13 cellular contexts compared by ENCODE assay signal in the genomic region with DNA sequence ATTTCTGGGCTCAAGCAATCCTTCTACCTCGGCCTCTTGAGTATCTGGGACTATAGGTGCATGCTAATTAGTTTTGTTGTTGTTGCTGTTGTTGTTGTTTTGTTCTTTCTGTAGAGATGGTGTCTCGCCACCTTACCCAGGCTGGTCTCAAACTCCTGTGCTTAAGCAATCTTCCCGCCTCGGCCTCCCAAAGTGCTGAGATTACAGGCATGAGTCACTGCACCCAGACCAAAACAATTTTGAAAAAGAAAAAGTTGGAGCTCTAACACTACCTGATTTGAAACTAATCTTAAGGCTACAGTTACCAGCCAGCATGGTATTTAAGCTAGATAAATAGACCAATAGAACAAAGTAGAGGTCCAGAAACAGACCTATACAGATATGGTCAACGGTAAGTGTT. TPM values are rescaled to one million over a fixed set of nuclear protein-coding genes. Genes with fewer than 3 reads are reported as not detected.
DNase-seq lines count a peak whose midpoint lies in the region; ATAC-seq and TF ChIP-seq lines count a peak whose summit lies in the region.
"Had no signal": no experiment of that assay in that cellular context is flagged by ENCODE, and none has a peak within 500 bp of the region (broad histone marks: within the 10 kb centered on the region; RNA-seq: fewer than 3 reads in every experiment).

No MANE protein-coding gene starts in this region.

- no peak overlapping the region for H2AK5ac ChIP-seq in trophoblast cell (ENCODE audit: low read length)

- DNase-seq in GM04504 (ENCODE audit: low read depth) (peak; percentile 9), PC-3 (no peak), choroid plexus epithelial cell (ENCODE audit: low read depth) (peak; percentile 73), trophoblast cell (peak; percentile 37 to 69), hypothalamus (lab: John Stamatoyannopoulos, UW) (no peak), left colon (no peak)
- DNase-seq: activated naive CD4-positive, alpha-beta T cell treated with Interleukin-2 at 50 U/mL for 16 hours; CD8-positive, alpha-beta T cell; cortex of kidney; left cardiac atrium had no signal

- peaks cover 3% of the 10 kb centered on the region for H3F3A ChIP-seq in PC-3 (ENCODE audit: low read length, unreplicated experiment)

- no peak overlapping the region for H3K4ac ChIP-seq in trophoblast cell (ENCODE audit: low read depth, low read length)

- no peaks in the 10 kb centered on the region for H3K9me3 ChIP-seq in PC-3 (ENCODE audit: low read length)
- H3K9me3 ChIP-seq in trophoblast cell (ENCODE audit: insufficient read depth, low read depth, low read length) = no peaks in the 10 kb centered on the region

- H4K8ac ChIP-seq in trophoblast cell (ENCODE audit: low read depth, low read length) = no peak overlapping the region

- no peak overlapping the region for H2BK5ac ChIP-seq in trophoblast cell (ENCODE audit: low read depth, low read length, poor library complexity)

- H3K9me2 ChIP-seq in PC-3 (replicated peaks; ENCODE audit: low read length) = no peaks in the 10 kb centered on the region

- H2BK120ac ChIP-seq in trophoblast cell (ENCODE audit: insufficient read depth, low read length, poor library complexity) = no peak overlapping the region

- H3K4me2 ChIP-seq in PC-3 (ENCODE audit: low read length) = no peak overlapping the region
- no peak overlapping the region for H3K4me2 ChIP-seq in trophoblast cell (ENCODE audit: low read length)

- H3K4me1 ChIP-seq in PC-3 (ENCODE audit: insufficient read depth, low read length) (peaks cover 20% of the 10 kb centered on the region), trophoblast cell (ENCODE audit: control insufficient read depth in 1 of 2, insufficient read depth in 2 of 2, low read length in 2 of 2) (peaks cover 5 to 11% of the 10 kb centered on the region in 2 experiments)

- ATAC-seq in PC-3 = 0 out of 2 replicates have a peak, but pooled peaks have one; percentile 9
- ATAC-seq in GM21737 (IDR thresholded peaks at IDR 0.05; ENCODE audit: unreplicated experiment) = no peak
- no peak for ATAC-seq in HG03460 (IDR thresholded peaks at IDR 0.05; ENCODE audit: unreplicated experiment)
- no peak for ATAC-seq in left colon
- ATAC-seq: CD8-positive, alpha-beta T cell; natural killer cell treated with Interleukin-12 subunit alpha and Interleukin-12 subunit beta and Interleukin-15 and Interleukin-18, amount 100 ng/mL, for 72 hours had no signal

- POLR2A ChIA-PET in PC-3 (lab: Charles Lee; ENCODE audit: unreplicated experiment) = no interaction called here

- H4K20me1 ChIP-seq in PC-3 (ENCODE audit: low read length) = peaks cover 17% of the 10 kb centered on the region

- H3K9ac ChIP-seq in PC-3 (ENCODE audit: low read length) = no peak overlapping the region
- H3K9ac ChIP-seq in trophoblast cell (ENCODE audit: low read length) = no peak overlapping the region

- peaks cover 11% of the 10 kb centered on the region for H3K36me3 ChIP-seq in PC-3 (ENCODE audit: low read depth, low read length)
- H3K36me3 ChIP-seq in trophoblast cell (ENCODE audit: control insufficient read depth in 1 of 2, insufficient read depth in 2 of 2, low read length in 2 of 2) = no peaks in the 10 kb centered on the region

- no CpG with 5 or more reads among the region's 5 CpGs for WGBS in trophoblast cell (ENCODE audit: extremely low coverage, insufficient coverage, insufficient read length)

- no peak overlapping the region for H4K12ac ChIP-seq in trophoblast cell (ENCODE audit: low read depth, low read length)

- peaks cover 3% of the 10 kb centered on the region for H3K79me1 ChIP-seq in trophoblast cell (ENCODE audit: low read length)

- H3K4me3 ChIP-seq in PC-3 (ENCODE audit: low read length) = no peak overlapping the region
- H3K4me3 ChIP-seq in choroid plexus epithelial cell (ENCODE audit: low read depth, low read length) = no peak overlapping the region
- no peak overlapping the region for H3K4me3 ChIP-seq in trophoblast cell (ENCODE audit: low read depth, low read length)

- no peak overlapping the region for H3K27ac ChIP-seq in PC-3 (ENCODE audit: low read length)
- H3K27ac ChIP-seq in trophoblast cell (ENCODE audit: low read depth, low read length) = no peak overlapping the region

- no peak overlapping the region for H3K18ac ChIP-seq in trophoblast cell (ENCODE audit: low read length)

- H2AFZ ChIP-seq in PC-3 (ENCODE audit: low read length) = no peak overlapping the region
- no peak overlapping the region for H2AFZ ChIP-seq in trophoblast cell (ENCODE audit: insufficient read depth, low read length, poor library complexity)

- no TSS peak for BruUV-seq in PC-3 (replicated peaks; lab: Mats Ljungman, UMichigan)

- TF ChIP-seq CTCF in PC-3 (conservative IDR thresholded peaks at IDR 0.05; ENCODE audit: low read depth, low read length) (no peak), choroid plexus epithelial cell (conservative IDR thresholded peaks at IDR 0.05; ENCODE audit: low read depth, low read length) (no peak)

- H3K79me2 ChIP-seq in PC-3 (ENCODE audit: low read length) (peaks cover 90% of the 10 kb centered on the region), trophoblast cell (ENCODE audit: control insufficient read depth, insufficient read depth, low read length, poor library complexity) (peaks cover 4% of the 10 kb centered on the region)

- H3K14ac ChIP-seq in trophoblast cell (ENCODE audit: low read length) = no peak overlapping the region

- no peak overlapping the region for H2BK12ac ChIP-seq in trophoblast cell (ENCODE audit: low read length)

- intact Hi-C loops in PC-3 (cut with micrococcal nuclease) = no loop called here
- intact Hi-C loops in left colon (cut with DNase I, micrococcal nuclease) = no loop called here

- CTCF ChIA-PET in PC-3 (lab: Charles Lee) = no interaction called here

- H3K27me3 ChIP-seq in PC-3 (ENCODE audit: low read length) (no peaks in the 10 kb centered on the region), trophoblast cell (ENCODE audit: insufficient read depth, low read length) (no peaks in the 10 kb centered on the region)

- no peak overlapping the region for H4K91ac ChIP-seq in trophoblast cell (ENCODE audit: low read depth, low read length)

- no peak overlapping the region for H3K23ac ChIP-seq in trophoblast cell (ENCODE audit: low read length)

RNA-seq across cellular contexts. Expression of gene KPNA1, which starts 29.8 kb away (rescaled TPM):
- total RNA-seq in PC-3 (2014; rRNA removed) (64.3 and 76.7 TPM in 2 replicates), left colon (10 to 100 TPM; 57.4 to 59.0 TPM)
- polyA plus RNA-seq in trophoblast cell (2013) = 53.7 and 54.8 TPM in 2 replicates

Comparison
In these comparisons a context has a peak if more than half of its experiments do, and no peak if none do; other contexts are left out.
1. DNase-seq: peak in GM04504 (single experiment), choroid plexus epithelial cell (single experiment) and trophoblast cell (2 of 2); none in PC-3 (single experiment), hypothalamus (0 of 51) and left colon (0 of 2).